Comparison of ENCODE assay signal across 8 cellular contexts in genomic region chr17:17613708-17614114, GRCh38. TPM values are rescaled to one million over a fixed set of nuclear protein-coding genes. Genes with fewer than 3 reads are reported as not detected.
A peak's percentile ranks its signal among the peaks of the same experiment; 100 is the strongest.
DNase-seq lines count a peak whose midpoint lies in the region; ATAC-seq and TF ChIP-seq lines count a peak whose summit lies in the region.

No MANE protein-coding gene starts in this region.

- H4K20me1 ChIP-seq in hepatocyte (ENCODE audit: insufficient read depth, poor library complexity, severe bottlenecking) (no peaks in the 10 kb centered on the region), smooth muscle cell (ENCODE audit: low read depth) (no peaks in the 10 kb centered on the region)

- no peaks in the 10 kb centered on the region for H3K4me1 ChIP-seq in hepatocyte (ENCODE audit: insufficient read depth)
- no peaks in the 10 kb centered on the region for H3K4me1 ChIP-seq in smooth muscle cell (ENCODE audit: low read depth)

- H3K79me2 ChIP-seq in hepatocyte (no peaks in the 10 kb centered on the region), smooth muscle cell (ENCODE audit: low read depth) (no peaks in the 10 kb centered on the region)

- H3K27me3 ChIP-seq in hepatocyte (no peaks in the 10 kb centered on the region), smooth muscle cell (ENCODE audit: low read depth) (no peaks in the 10 kb centered on the region)

- H3K4me2 ChIP-seq in hepatocyte, result no peak overlapping the region
- no peak overlapping the region for H3K4me2 ChIP-seq in smooth muscle cell

- DNase-seq in activated CD8-positive, alpha-beta memory T cell treated with anti-CD3 and anti-CD28 coated beads for 24 hours, result peak; percentile 71
- no peak for DNase-seq in activated CD8-positive, alpha-beta memory T cell treated with anti-CD3 and anti-CD28 coated beads, Interleukin-2, amount 50 U/mL, for 48 hours
- DNase-seq in LNCaP clone FGC (ENCODE audit: low read depth) (peak; percentile 32), SK-MEL-5 (ENCODE audit: low read depth, low spot score) (peak; percentile 87), astrocyte of the cerebellum (ENCODE audit: low read depth) (peak; percentile 55), hepatocyte (ENCODE audit: low spot score) (peak; percentile 81), smooth muscle cell (lab: John Stamatoyannopoulos, UW; ENCODE audit: unreplicated experiment) (peak; percentile 1)

- no peak overlapping the region for H3K9ac ChIP-seq in smooth muscle cell (ENCODE audit: low read depth)

- TF ChIP-seq CTCF in LNCaP clone FGC (IDR thresholded peaks at IDR 0.05; ENCODE audit: control insufficient read depth, extremely low read depth, insufficient read depth), result peak; percentile 63
- TF ChIP-seq CTCF in astrocyte of the cerebellum (IDR thresholded peaks at IDR 0.05; ENCODE audit: low read depth, low read length, missing control alignments), result peak; percentile 89
- TF ChIP-seq CTCF in hepatocyte (IDR thresholded peaks at IDR 0.05; ENCODE audit: poor library complexity), result peak; percentile 67
- TF ChIP-seq CTCF in smooth muscle cell (IDR thresholded peaks at IDR 0.05; ENCODE audit: borderline replicate concordance, insufficient read depth, poor library complexity, severe bottlenecking), result peak; percentile 67

- in situ Hi-C loops in SK-MEL-5 (cut with HindIII; ENCODE audit: low pct_unique_long_range_greater_than_20kb, low sequenced_read_pairs), result no loop called here
- in situ Hi-C loops in astrocyte of the cerebellum (cut with HindIII; ENCODE audit: low sequenced_read_pairs), result no loop called here

- H3K4me3 ChIP-seq in LNCaP clone FGC (ENCODE audit: low read depth, low read length), result no peak overlapping the region
- no peak overlapping the region for H3K4me3 ChIP-seq in astrocyte of the cerebellum (ENCODE audit: low read depth, low read length)
- H3K4me3 ChIP-seq in hepatocyte, result no peak overlapping the region
- no peak overlapping the region for H3K4me3 ChIP-seq in smooth muscle cell

- no peak for ATAC-seq in GM21390 (IDR thresholded peaks at IDR 0.05; ENCODE audit: unreplicated experiment)

- no peaks in the 10 kb centered on the region for H3K9me2 ChIP-seq in hepatocyte (replicated peaks; ENCODE audit: insufficient read depth)

- no peak overlapping the region for H2AFZ ChIP-seq in hepatocyte
- no peak overlapping the region for H2AFZ ChIP-seq in smooth muscle cell (ENCODE audit: low read depth)

- no peaks in the 10 kb centered on the region for H3K36me3 ChIP-seq in hepatocyte (replicated peaks; ENCODE audit: insufficient read depth, low read depth)
- H3K36me3 ChIP-seq in smooth muscle cell (ENCODE audit: low read depth), result no peaks in the 10 kb centered on the region

- WGBS in hepatocyte (ENCODE audit: low lambda C conversion rate, missing lambda C conversion rate), result 0% methylated on average over 3 of the region's 3 CpGs
- 3% methylated on average over 3 of the region's 3 CpGs for WGBS in smooth muscle cell (ENCODE audit: low lambda C conversion rate)

- H3K9me3 ChIP-seq in hepatocyte (ENCODE audit: low read depth), result no peaks in the 10 kb centered on the region
- H3K9me3 ChIP-seq in smooth muscle cell (replicated peaks; ENCODE audit: low read depth), result no peaks in the 10 kb centered on the region

- H3K27ac ChIP-seq in hepatocyte (no peak overlapping the region), smooth muscle cell (ENCODE audit: low read depth) (no peak overlapping the region)

- H3F3A ChIP-seq in smooth muscle cell (ENCODE audit: low read depth), result no peaks in the 10 kb centered on the region

RNA-seq across cellular contexts. Expression of gene PEMT, which starts 22.2 kb away (rescaled TPM):
- 98.3 and 100 TPM in 2 replicates for total RNA-seq in SK-MEL-5 (2014; rRNA removed; shearing (Covaris generic))
- polyA plus RNA-seq in SK-MEL-5 (2015; cell fraction: cytosol; rRNA removed), result 110 and 146 TPM in 2 replicates
- 17.2 and 24.4 TPM in 2 replicates for polyA plus RNA-seq in SK-MEL-5 (2015; cell fraction: nucleus; rRNA removed)
- total RNA-seq in hepatocyte (50.1 and 58.6 TPM in 2 replicates), smooth muscle cell (39.0 and 43.8 TPM in 2 replicates)
- polyA plus RNA-seq in hepatocyte (70.4 and 78.9 TPM in 2 replicates), smooth muscle cell (69.4 and 69.9 TPM in 2 replicates)
